ENCODE assay signal across 13 cellular contexts in the genomic region with DNA sequence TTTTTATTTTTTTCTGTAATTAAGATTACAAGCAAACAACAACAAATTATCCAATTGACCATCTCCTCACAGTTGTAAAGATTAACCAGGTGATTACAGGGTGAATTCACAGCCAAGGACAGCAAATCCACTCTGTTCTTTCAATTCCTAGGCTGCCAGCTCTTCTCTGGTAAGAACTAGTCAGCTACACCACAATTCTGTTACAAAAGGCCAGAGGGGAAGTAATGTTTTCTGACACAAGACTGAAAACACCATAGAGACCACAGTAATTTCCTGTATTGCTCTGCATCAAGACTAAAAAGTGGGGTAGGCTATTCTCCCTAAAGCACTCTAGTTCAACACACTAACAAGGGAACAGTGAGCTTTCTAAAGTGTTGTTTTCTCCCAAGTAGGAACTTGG. TPM values are rescaled to one million over a fixed set of nuclear protein-coding genes. Genes with fewer than 3 reads are reported as not detected.
A peak's percentile ranks its signal among the peaks of the same experiment; 100 is the strongest.
DNase-seq lines count a peak whose midpoint lies in the region; ATAC-seq and TF ChIP-seq lines count a peak whose summit lies in the region.
"Had no signal": no experiment of that assay in that cellular context is flagged by ENCODE, and none has a peak within 500 bp of the region (broad histone marks: within the 10 kb centered on the region; RNA-seq: fewer than 3 reads in every experiment).

No MANE protein-coding gene starts in this region.

- peak overlapping the region; percentile 77 for H3K27ac Mint-ChIP-seq in activated naive CD4-positive, alpha-beta T cell treated with anti-CD3 and anti-CD28 coated beads for 36 hours
- H3K27ac Mint-ChIP-seq in CD8-positive, alpha-beta memory T cell, result no peak overlapping the region

- no peak overlapping the region for H3K4me3 Mint-ChIP-seq in activated naive CD4-positive, alpha-beta T cell treated with anti-CD3 and anti-CD28 coated beads for 36 hours
- H3K4me3 Mint-ChIP-seq in CD8-positive, alpha-beta memory T cell, result peak overlapping the region in 1 of 7 donors; percentile 13
- H3K4me3 Mint-ChIP-seq: T-cell had no signal

- H3K36me3 ChIP-seq in CD8-positive, alpha-beta memory T cell (ENCODE audit: insufficient read depth, low read length), result no peaks in the 10 kb centered on the region

- no peaks in the 10 kb centered on the region for H3K27me3 ChIP-seq in CD8-positive, alpha-beta memory T cell (ENCODE audit: insufficient read depth, low read length, poor library complexity, severe bottlenecking)

- TF ChIP-seq CTCF in VCaP (conservative IDR thresholded peaks at IDR 0.05), result no peak

- POLR2A ChIA-PET in CD8-positive, alpha-beta memory T cell (lab: Charles Lee), result no interaction called here

- peak overlapping the region; percentile 89 for H3K27ac ChIP-seq in VCaP
- H3K27ac ChIP-seq in CD8-positive, alpha-beta memory T cell (ENCODE audit: low read depth, low read length), result no peak overlapping the region

- peaks cover 5% of the 10 kb centered on the region for H3K27me3 Mint-ChIP-seq in activated naive CD4-positive, alpha-beta T cell treated with anti-CD3 and anti-CD28 coated beads for 36 hours (ENCODE audit: low read depth)
- no peaks in the 10 kb centered on the region for H3K27me3 Mint-ChIP-seq in CD8-positive, alpha-beta memory T cell

- H3K4me1 ChIP-seq in CD8-positive, alpha-beta memory T cell (ENCODE audit: insufficient read depth, low read length), result no peaks in the 10 kb centered on the region

- H3K9me3 ChIP-seq in CD8-positive, alpha-beta memory T cell (ENCODE audit: low read length), result no peaks in the 10 kb centered on the region

- H3K36me3 Mint-ChIP-seq in activated naive CD4-positive, alpha-beta T cell treated with anti-CD3 and anti-CD28 coated beads for 36 hours (ENCODE audit: low read depth), result no peaks in the 10 kb centered on the region
- no peaks in the 10 kb centered on the region for H3K36me3 Mint-ChIP-seq in CD8-positive, alpha-beta memory T cell
- H3K36me3 Mint-ChIP-seq: T-cell had no signal

- ATAC-seq in HG03159 (IDR thresholded peaks at IDR 0.05; ENCODE audit: unreplicated experiment), result peak; percentile 68
- ATAC-seq in HG03108 (IDR thresholded peaks at IDR 0.05; ENCODE audit: unreplicated experiment), result no peak
- ATAC-seq: T-cell had no signal

- intact Hi-C loops in activated naive CD4-positive, alpha-beta T cell treated with anti-CD3 and anti-CD28 coated beads for 36 hours (cut with micrococcal nuclease), result no loop called here

- no peak overlapping the region for H3K4me3 ChIP-seq in CD8-positive, alpha-beta memory T cell (ENCODE audit: low read length)

- DNase-seq in activated naive CD4-positive, alpha-beta T cell treated with anti-CD3 and anti-CD28 coated beads for 36 hours, result no peak
- DNase-seq in activated naive CD4-positive, alpha-beta T cell treated with Interleukin-2 at 50 U/mL for 16 hours, result no peak
- no peak for DNase-seq in CD8-positive, alpha-beta memory T cell
- DNase-seq in globus pallidus (ENCODE audit: low spot score), result no peak
- no peak for DNase-seq in UCSD-AML1 (lab: John Stamatoyannopoulos, UW; ENCODE audit: unreplicated experiment)
- DNase-seq: activated naive CD4-positive, alpha-beta T cell treated with anti-CD3 and anti-CD28 coated beads, Interleukin-2, amount 50 U/mL, for 16 hours; NCI-H2081 treated with DMSO at 0.1 percent for 48 hours; T-cell had no signal

- H3K4me1 Mint-ChIP-seq in activated naive CD4-positive, alpha-beta T cell treated with anti-CD3 and anti-CD28 coated beads for 36 hours (ENCODE audit: low read depth), result peaks cover 10% of the 10 kb centered on the region
- peaks cover 2 to 13% (median 5%) of the 10 kb centered on the region in 3 donors for H3K4me1 Mint-ChIP-seq in CD8-positive, alpha-beta memory T cell

- CTCF ChIA-PET in activated naive CD4-positive, alpha-beta T cell treated with anti-CD3 and anti-CD28 coated beads for 36 hours (lab: Charles Lee), result no interaction called here
- CTCF ChIA-PET in CD8-positive, alpha-beta memory T cell (lab: Charles Lee), result no interaction called here

- no peaks in the 10 kb centered on the region for H3K9me3 Mint-ChIP-seq in activated naive CD4-positive, alpha-beta T cell treated with anti-CD3 and anti-CD28 coated beads for 36 hours
- no peaks in the 10 kb centered on the region for H3K9me3 Mint-ChIP-seq in CD8-positive, alpha-beta memory T cell

RNA-seq across cellular contexts. Expression of gene CA10, which starts 10.6 kb away (rescaled TPM):
- not detected for total RNA-seq in activated naive CD4-positive, alpha-beta T cell treated with anti-CD3 and anti-CD28 coated beads for 36 hours
- total RNA-seq in CD8-positive, alpha-beta memory T cell, result under 1 TPM in 1 of 2 experiments, not detected in 1; 0.18 TPM
- polyA plus RNA-seq in CD8-positive, alpha-beta memory T cell, result not detected
- total RNA-seq: lower leg skin, subcutaneous adipose tissue had no signal
